10 cellular contexts compared by ENCODE assay signal in the genomic region with DNA sequence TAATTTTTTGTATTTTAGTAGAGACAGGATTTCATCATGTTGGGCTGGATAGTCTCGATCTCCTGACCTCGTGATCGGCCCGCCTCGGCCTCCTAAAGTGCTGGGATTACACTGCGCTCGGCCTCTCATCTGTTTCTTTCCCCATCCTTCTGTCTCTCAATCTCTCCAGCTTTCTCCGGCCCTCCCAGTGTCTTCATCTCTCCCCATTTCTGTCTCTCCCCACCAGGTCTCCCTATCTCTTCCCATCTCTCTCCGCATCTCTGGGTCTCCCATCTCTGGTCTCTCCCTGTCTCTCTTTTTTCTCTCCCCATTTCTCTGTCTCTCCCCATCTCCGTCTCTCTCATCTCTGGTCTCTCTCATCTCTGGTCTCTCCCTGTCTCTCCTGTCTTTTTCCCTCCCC. TPM values are rescaled to one million over a fixed set of nuclear protein-coding genes. Genes with fewer than 3 reads are reported as not detected.
DNase-seq lines count a peak whose midpoint lies in the region; FAIRE-seq and TF ChIP-seq lines count a peak whose summit lies in the region.
"Had no signal": no experiment of that assay in that cellular context is flagged by ENCODE, and none has a peak within 500 bp of the region (broad histone marks: within the 10 kb centered on the region; RNA-seq: fewer than 3 reads in every experiment).

No MANE protein-coding gene starts in this region.

- TF ChIP-seq EP300 in ovary (IDR thresholded peaks at IDR 0.05): no peak

- H3K4me3 Mint-ChIP-seq in H9: no peak overlapping the region
- no peak overlapping the region for H3K4me3 Mint-ChIP-seq in astrocyte (ENCODE audit: unreplicated experiment)
- H3K4me3 Mint-ChIP-seq: activated CD8-positive, alpha-beta T cell treated with anti-CD3 and anti-CD28 coated beads for 36 hours had no signal

- H2BK5ac ChIP-seq in H9 (ENCODE audit: insufficient read length, low read length): no peak overlapping the region

- H2AK5ac ChIP-seq in H9 (ENCODE audit: insufficient read length, low read length): no peak overlapping the region

- H4K8ac ChIP-seq in H9 (replicated peaks; ENCODE audit: insufficient read length, low read depth, low read length): no peak overlapping the region

- H2BK15ac ChIP-seq in H9 (ENCODE audit: low read depth, low read length): no peak overlapping the region

- no peaks in the 10 kb centered on the region for H3K79me1 ChIP-seq in H9 (ENCODE audit: insufficient read depth, low read depth, low read length, poor library complexity, severe bottlenecking)

- no peak overlapping the region for H3K9ac ChIP-seq in H9 (ENCODE audit: extremely low read depth, insufficient read length, low read length)
- peak overlapping the region; percentile 84 for H3K9ac ChIP-seq in astrocyte (ENCODE audit: low read length)

- H3K4me2 ChIP-seq in H9 (ENCODE audit: insufficient read depth, insufficient read length, low read length) (peak overlapping the region; percentile 28), astrocyte (ENCODE audit: low read length) (peak overlapping the region; percentile 97)

- H3K4me3 ChIP-seq in astrocyte (ENCODE audit: insufficient read depth, low read depth, low read length) (peak overlapping the region; percentile 48), ovary (peak overlapping the region; percentile 28), small intestine (ENCODE audit: low read depth in 1 of 2, low read length in 2 of 2) (no peak overlapping the region)
- H3K4me3 ChIP-seq: lung had no signal

- H2BK120ac ChIP-seq in H9 (ENCODE audit: low read depth, low read length, poor library complexity, severe bottlenecking): no peak overlapping the region

- H2BK12ac ChIP-seq in H9 (ENCODE audit: insufficient read length, low read depth, low read length): no peak overlapping the region

- H3K9me3 Mint-ChIP-seq in H9 (no peaks in the 10 kb centered on the region; a peak in 1 of 5 replicates), astrocyte (ENCODE audit: unreplicated experiment) (no peaks in the 10 kb centered on the region)
- H3K9me3 Mint-ChIP-seq: activated CD8-positive, alpha-beta T cell treated with anti-CD3 and anti-CD28 coated beads for 36 hours had no signal

- H3K56ac ChIP-seq in H9 (ENCODE audit: insufficient read length, low read depth, low read length): no peak overlapping the region

- H2BK20ac ChIP-seq in H9 (ENCODE audit: low read depth, low read length, poor library complexity, severe bottlenecking): no peak overlapping the region

- no peak for TF ChIP-seq POLR2A in ovary (IDR thresholded peaks at IDR 0.05)

- no peak for TF ChIP-seq CTCF in H9 (conservative IDR thresholded peaks at IDR 0.05)
- no peak for TF ChIP-seq CTCF in astrocyte (IDR thresholded peaks at IDR 0.05; ENCODE audit: insufficient read depth, low read depth, low read length)
- TF ChIP-seq CTCF in ovary (IDR thresholded peaks at IDR 0.05): no peak

- H3K4ac ChIP-seq in H9 (ENCODE audit: low read depth, low read length): no peak overlapping the region

- H3T11ph ChIP-seq in H9 (ENCODE audit: low read length): no peak overlapping the region

- H3K4me1 ChIP-seq in H9 (ENCODE audit: insufficient read depth, low read length) (no peaks in the 10 kb centered on the region), astrocyte (ENCODE audit: insufficient read depth, low read length) (peaks cover 18% of the 10 kb centered on the region), ovary (ENCODE audit: insufficient read depth) (peaks cover 1% of the 10 kb centered on the region), small intestine (ENCODE audit: control insufficient read depth in 2 of 2, insufficient read depth in 1 of 2, low read depth in 1 of 2, low read length in 1 of 2) (no peaks in the 10 kb centered on the region)

- H4K20me1 ChIP-seq in H9 (ENCODE audit: control insufficient read depth, insufficient read depth, insufficient read length): no peaks in the 10 kb centered on the region
- H4K20me1 ChIP-seq in astrocyte (ENCODE audit: insufficient read depth, low read length): no peaks in the 10 kb centered on the region

- H3K36me3 ChIP-seq in astrocyte (ENCODE audit: insufficient read depth, low read length) (no peaks in the 10 kb centered on the region), ovary (no peaks in the 10 kb centered on the region), small intestine (ENCODE audit: control insufficient read depth in 2 of 2, insufficient read depth in 2 of 2, low read length in 2 of 2) (no peaks in the 10 kb centered on the region)

- H3K4me1 Mint-ChIP-seq in H9 (peaks cover 6 to 9% of the 10 kb centered on the region in 2 experiments), astrocyte (ENCODE audit: low read depth, unreplicated experiment) (peaks cover 2% of the 10 kb centered on the region)

- FAIRE-seq in astrocyte (lab: Jason Lieb, UNC) (no peak), small intestine (lab: Jason Lieb, UNC) (no peak)
- FAIRE-seq: colon had no signal

- H4K91ac ChIP-seq in H9 (ENCODE audit: insufficient read length, low read depth, low read length): no peak overlapping the region

- no peaks in the 10 kb centered on the region; the same call in 1 of the 2 replicates for H3K27me3 ChIP-seq in H9 (ENCODE audit: insufficient read depth, low read length)
- H3K27me3 ChIP-seq in astrocyte (ENCODE audit: insufficient read depth, low read length): no peaks in the 10 kb centered on the region
- no peaks in the 10 kb centered on the region for H3K27me3 ChIP-seq in ovary
- no peaks in the 10 kb centered on the region for H3K27me3 ChIP-seq in small intestine (ENCODE audit: control insufficient read depth in 2 of 2, insufficient read depth in 2 of 2, low read length in 2 of 2)

- H3K27ac ChIP-seq in H9 (ENCODE audit: insufficient read length, low read depth, low read length) (no peak overlapping the region), astrocyte (ENCODE audit: low read depth, low read length) (peak overlapping the region; percentile 38), ovary (no peak overlapping the region), small intestine (ENCODE audit: low read depth in 1 of 2, low read length in 1 of 2) (no peak overlapping the region)

- WGBS in H9 (ENCODE audit: extremely low coverage, insufficient read length, low lambda C conversion rate): no CpG with 5 or more reads among the region's 10 CpGs
- 44 to 64% (median 57%) methylated on average over 10 of the region's 10 CpGs for WGBS in ovary, 3 donors
- WGBS in small intestine, 3 donors: 9 to 51% (median 29%) methylated on average over 9 to 10 of the region's 10 CpGs

- no peaks in the 10 kb centered on the region for H3K23me2 ChIP-seq in H9 (ENCODE audit: insufficient read length, low read depth, low read length, poor library complexity, severe bottlenecking)

- H3K27me3 Mint-ChIP-seq in H9 (ENCODE audit: low read depth) (peaks cover 12% of the 10 kb centered on the region), astrocyte (ENCODE audit: low read depth, unreplicated experiment) (peaks cover 35% of the 10 kb centered on the region)

- no peak overlapping the region for H3K23ac ChIP-seq in H9 (ENCODE audit: insufficient read length, low read depth, low read length)

- no peaks in the 10 kb centered on the region for H3K79me2 ChIP-seq in H9 (ENCODE audit: insufficient read depth, low read length)
- H3K79me2 ChIP-seq in astrocyte (ENCODE audit: insufficient read depth, low read length): no peaks in the 10 kb centered on the region

- H2AFZ ChIP-seq in H9 (ENCODE audit: low read length): no peak overlapping the region
- H2AFZ ChIP-seq in astrocyte (ENCODE audit: low read depth, low read length): peak overlapping the region; percentile 60

- DNase-seq in H9 (no peak), astrocyte (ENCODE audit: low read depth) (no peak), ovary (no peak), NCI-H748 treated with DMSO at 0.1 percent for 48 hours (lab: John Stamatoyannopoulos, UW) (no peak), small intestine (no peak), retina (no peak)
- DNase-seq: NCI-H526 treated with DMSO at 0.1 percent for 48 hours had no signal

- H3K9me3 ChIP-seq in H9 (ENCODE audit: control insufficient read depth, low read depth, low read length) (no peaks in the 10 kb centered on the region), astrocyte (ENCODE audit: insufficient read depth, low read depth, low read length) (no peaks in the 10 kb centered on the region), ovary (no peaks in the 10 kb centered on the region), small intestine (ENCODE audit: control insufficient read depth, low read depth) (no peaks in the 10 kb centered on the region)

- intact Hi-C loops in ovary (cut with DNase I): loop anchor here in 1 of 4 donors (5.0 kb wide), 1 partner anchor 79 kb away; no protein-coding TSS in a partner anchor

- H3K18ac ChIP-seq in H9 (ENCODE audit: insufficient read length, low read depth, low read length): no peak overlapping the region

- no peaks in the 10 kb centered on the region for H3K36me3 Mint-ChIP-seq in H9 (ENCODE audit: insufficient read depth in 1 of 3, low read depth in 3 of 3)
- H3K36me3 Mint-ChIP-seq in astrocyte (ENCODE audit: low read depth, unreplicated experiment): peaks cover 2% of the 10 kb centered on the region

- H3K27ac Mint-ChIP-seq in H9 (no peak overlapping the region), astrocyte (ENCODE audit: unreplicated experiment) (no peak overlapping the region)
- H3K27ac Mint-ChIP-seq: activated CD8-positive, alpha-beta T cell treated with anti-CD3 and anti-CD28 coated beads for 36 hours had no signal

- H4K5ac ChIP-seq in H9 (ENCODE audit: insufficient read length, low read depth, low read length): no peak overlapping the region

- H3K14ac ChIP-seq in H9 (ENCODE audit: insufficient read depth, low read length): no peak overlapping the region

RNA-seq across cellular contexts. Expression of gene NFIX, which starts 12.2 kb away (rescaled TPM):
- 0.20 and 0.31 TPM in 2 replicates for total RNA-seq in H9 (2021)
- 8.4 and 9.6 TPM in 2 replicates for total RNA-seq in astrocyte
- total RNA-seq in ovary: 100 to 1,000 TPM in 5 of 7 donors, 10 to 100 TPM in 2; 30.3 to 256 (median 223) TPM
- 10 to 100 TPM; 76.9 to 82.2 TPM for polyA plus RNA-seq in ovary
- 10 to 100 TPM in 1 of 3 donors, 1 to 10 TPM in 2; 2.9 to 31.4 (median 8.9) TPM for polyA plus RNA-seq in small intestine

RNA-seq across cellular contexts. Expression of gene DAND5, which starts 13.7 kb away (rescaled TPM):
- total RNA-seq in H9 (2021): 0.11 and 0.13 TPM in 2 replicates
- 0.14 TPM in 1 of 2 replicates, not detected in the other for total RNA-seq in astrocyte
- total RNA-seq in ovary: under 1 TPM in 2 of 7 donors, not detected in 5; 0.11 to 0.15 TPM
- polyA plus RNA-seq in ovary: not detected
- polyA plus RNA-seq in small intestine: under 1 TPM in 1 of 3 donors, not detected in 2; 0.16 TPM
- total RNA-seq: activated CD8-positive, alpha-beta T cell treated with anti-CD3 and anti-CD28 coated beads for 36 hours had no signal

RNA-seq across cellular contexts. Expression of gene GADD45GIP1, which starts 26.1 kb away (rescaled TPM):
- total RNA-seq in H9 (2021): 44.5 and 45.6 TPM in 2 replicates
- 34.0 and 35.5 TPM in 2 replicates for total RNA-seq in astrocyte
- 10 to 100 TPM; 15.7 to 57.7 (median 19.1) TPM for total RNA-seq in ovary
- 10 to 100 TPM in 1 of 2 donors, 1 to 10 TPM in 1; 1.8 to 25.6 TPM for polyA plus RNA-seq in ovary
- 10 to 100 TPM; 32.3 to 42.2 (median 40.0) TPM for polyA plus RNA-seq in small intestine

RNA-seq across cellular contexts. Expression of gene RAD23A, which starts 37.4 kb away (rescaled TPM):
- total RNA-seq in H9 (2021): 62.2 and 67.0 TPM in 2 replicates
- total RNA-seq in astrocyte: 40.6 and 48.5 TPM in 2 replicates
- total RNA-seq in ovary: 10 to 100 TPM; 61.2 to 94.0 (median 93.7) TPM
- 10 to 100 TPM; 75.8 to 77.2 TPM for polyA plus RNA-seq in ovary
- polyA plus RNA-seq in small intestine: 100 to 1,000 TPM in 1 of 3 donors, 10 to 100 TPM in 2; 93.0 to 114 (median 98.9) TPM

RNA-seq across cellular contexts. Expression of gene CALR, which starts 44.7 kb away (rescaled TPM):
- total RNA-seq in H9 (2021) (887 and 938 TPM in 2 replicates), astrocyte (2,193 and 2,309 TPM in 2 replicates), ovary (100 to 1,000 TPM; 211 to 803 (median 450) TPM)
- polyA plus RNA-seq in ovary (1,000 to 10,000 TPM in 1 of 2 donors, 100 to 1,000 TPM in 1; 279 to 1,094 TPM), small intestine (100 to 1,000 TPM; 117 to 696 (median 173) TPM)

Comparison
In these comparisons a context has a peak if more than half of its experiments do, and no peak if none do; other contexts are left out.
1. H3K4me3 ChIP-seq: peak in astrocyte (single experiment) and ovary (single experiment); none in small intestine (0 of 2).